In genomic region chr20:37072293-37073196, GRCh38 we compare ENCODE assay signal across 17 cellular contexts. TPM values are rescaled to one million over a fixed set of nuclear protein-coding genes. Genes with fewer than 3 reads are reported as not detected.
A peak's percentile ranks its signal among the peaks of the same experiment; 100 is the strongest.
DNase-seq lines count a peak whose midpoint lies in the region; ATAC-seq and TF ChIP-seq lines count a peak whose summit lies in the region.
"Had no signal": no experiment of that assay in that cellular context is flagged by ENCODE, and none has a peak within 500 bp of the region (broad histone marks: within the 10 kb centered on the region; RNA-seq: fewer than 3 reads in every experiment).

No MANE protein-coding gene starts in this region.

- H2AFZ ChIP-seq in MM.1S (ENCODE audit: low read length) (no peak overlapping the region), GM23248 (no peak overlapping the region)

- H3F3A ChIP-seq in MM.1S (ENCODE audit: insufficient read depth, low read length) (peaks cover 23% of the 10 kb centered on the region), GM23248 (ENCODE audit: insufficient read depth) (no peaks in the 10 kb centered on the region)

- intact Hi-C loops in activated B cell treated with CpG ODN at 0.5 μM for 24 hours (cut with micrococcal nuclease), result no loop called here
- intact Hi-C loops in natural killer cell (cut with micrococcal nuclease), result no loop called here

- peaks cover 72% of the 10 kb centered on the region for H3K36me3 Mint-ChIP-seq in activated T-cell treated with anti-CD3 and anti-CD28 coated beads, Interleukin-2, amount 50 U/mL, for 24 hours (ENCODE audit: low read depth)
- H3K36me3 Mint-ChIP-seq in activated B cell treated with CpG ODN at 0.5 μM for 24 hours (ENCODE audit: low read depth) (peaks cover 31% of the 10 kb centered on the region), natural killer cell (no peaks in the 10 kb centered on the region)

- H3K9me3 Mint-ChIP-seq in activated T-cell treated with anti-CD3 and anti-CD28 coated beads, Interleukin-2, amount 50 U/mL, for 24 hours, result no peaks in the 10 kb centered on the region
- H3K9me3 Mint-ChIP-seq in activated B cell treated with CpG ODN at 0.5 μM for 24 hours (peaks cover 5% of the 10 kb centered on the region), natural killer cell (no peaks in the 10 kb centered on the region)
- H3K9me3 Mint-ChIP-seq: activated T-cell treated with anti-CD3 and anti-CD28 coated beads, Interleukin-2, amount 50 U/mL, for 4 hours had no signal

- H3K36me3 ChIP-seq in MM.1S (replicated peaks; ENCODE audit: insufficient read depth, low read length), result no peaks in the 10 kb centered on the region; the same call in 1 of the 2 replicates
- no peaks in the 10 kb centered on the region for H3K36me3 ChIP-seq in GM23248 (ENCODE audit: low read depth)
- H3K36me3 ChIP-seq: gastrocnemius medialis had no signal

- H3K27me3 Mint-ChIP-seq in activated T-cell treated with anti-CD3 and anti-CD28 coated beads, Interleukin-2, amount 50 U/mL, for 24 hours, result no peaks in the 10 kb centered on the region
- H3K27me3 Mint-ChIP-seq in activated B cell treated with CpG ODN at 0.5 μM for 24 hours, result no peaks in the 10 kb centered on the region
- no peaks in the 10 kb centered on the region for H3K27me3 Mint-ChIP-seq in natural killer cell (ENCODE audit: low read depth in 2 of 2)
- H3K27me3 Mint-ChIP-seq: naive B cell had no signal

- H3K4me3 Mint-ChIP-seq in activated T-cell treated with anti-CD3 and anti-CD28 coated beads, Interleukin-2, amount 50 U/mL, for 24 hours, result no peak overlapping the region
- peak overlapping the region; percentile 35 for H3K4me3 Mint-ChIP-seq in activated B cell treated with CpG ODN at 0.5 μM for 24 hours
- no peak overlapping the region for H3K4me3 Mint-ChIP-seq in natural killer cell
- H3K4me3 Mint-ChIP-seq: activated T-cell treated with anti-CD3 and anti-CD28 coated beads, Interleukin-2, amount 50 U/mL, for 4 hours had no signal

- peaks cover 37% of the 10 kb centered on the region for H3K4me1 Mint-ChIP-seq in activated T-cell treated with anti-CD3 and anti-CD28 coated beads, Interleukin-2, amount 50 U/mL, for 24 hours (ENCODE audit: low read depth)
- H3K4me1 Mint-ChIP-seq in activated B cell treated with CpG ODN at 0.5 μM for 24 hours, result peaks cover 26% of the 10 kb centered on the region
- H3K4me1 Mint-ChIP-seq in natural killer cell, result peaks cover 17 to 24% of the 10 kb centered on the region in 2 donors

- H3K4me2 ChIP-seq in MM.1S (ENCODE audit: low read depth, low read length) (peak overlapping the region; percentile 49), GM23248 (ENCODE audit: unreplicated experiment) (no peak overlapping the region)
- H3K4me2 ChIP-seq: A549 had no signal

- DNase-seq in activated T-cell treated with anti-CD3 and anti-CD28 coated beads, Interleukin-2, amount 50 U/mL, for 24 hours, result no peak
- DNase-seq in activated T-cell treated with anti-CD3 and anti-CD28 coated beads, Interleukin-2, amount 50 U/mL, for 48 hours, result no peak
- DNase-seq in MM.1S, result peak; percentile 49
- DNase-seq in activated B cell treated with CpG ODN at 0.5 μM for 24 hours, result no peak
- no peak for DNase-seq in natural killer cell
- DNase-seq in islet precursor cell, result no peak
- no peak for DNase-seq in GM23248
- DNase-seq: activated T-cell treated with anti-CD3 and anti-CD28 coated beads, Interleukin-2, amount 50 U/mL, for 4 hours; gastrocnemius medialis; naive B cell; NCI-H1048; NCI-H69; psoas muscle had no signal

- WGBS in GM23248 (ENCODE audit: low coverage in 1 of 2, low lambda C conversion rate in 2 of 2, missing lambda C conversion rate in 2 of 2), 2 experiments, result 96% methylated on average over 17 of the region's 17 CpGs

- H3K9me2 ChIP-seq in MM.1S (replicated peaks; ENCODE audit: insufficient read depth, low read length) (no peaks in the 10 kb centered on the region), GM23248 (ENCODE audit: insufficient read depth) (no peaks in the 10 kb centered on the region)

- ATAC-seq in activated B cell treated with CpG ODN at 0.5 μM for 24 hours (ENCODE audit: low read depth), result peak; percentile 16
- no peak for ATAC-seq in natural killer cell
- ATAC-seq in HG03097 (IDR thresholded peaks at IDR 0.05; ENCODE audit: low FRiP score, unreplicated experiment), result no peak
- ATAC-seq: A549, HepG2 had no signal

- CTCF ChIA-PET in activated B cell treated with CpG ODN at 0.5 μM for 24 hours (lab: Charles Lee), result interaction anchor here (1.1 to 1.6 kb wide), 2 partner anchors 9 to 10 kb away, joined by 3 to 4 read pairs; no protein-coding TSS in a partner anchor

- H3K9ac ChIP-seq in MM.1S (ENCODE audit: low read length) (peak overlapping the region; percentile 37; the same call in 1 of the 2 replicates), GM23248 (no peak overlapping the region)

- H3K4me3 ChIP-seq in MM.1S (ENCODE audit: low read length) (peak overlapping the region; percentile 10; the same call in 1 of the 2 replicates), GM23248 (no peak overlapping the region)
- H3K4me3 ChIP-seq: A549, gastrocnemius medialis, lung, psoas muscle had no signal

- H4K20me1 ChIP-seq in MM.1S (ENCODE audit: insufficient read depth, low read length) (peaks cover under 1% of the 10 kb centered on the region; the same call in 1 of the 2 replicates), GM23248 (ENCODE audit: insufficient read depth) (no peaks in the 10 kb centered on the region)

- POLR2A ChIA-PET in activated B cell treated with CpG ODN at 0.5 μM for 24 hours (lab: Charles Lee), result interaction anchor here (0.6 kb wide), 1 partner anchor 1821 kb away, joined by 17 read pairs; no protein-coding TSS in a partner anchor

- H3K27ac Mint-ChIP-seq in activated T-cell treated with anti-CD3 and anti-CD28 coated beads, Interleukin-2, amount 50 U/mL, for 24 hours, result peak overlapping the region; percentile 91
- H3K27ac Mint-ChIP-seq in activated B cell treated with CpG ODN at 0.5 μM for 24 hours, result peak overlapping the region; percentile 73
- peak overlapping the region; percentile 77 to 89 for H3K27ac Mint-ChIP-seq in natural killer cell

- H3K79me2 ChIP-seq in MM.1S (ENCODE audit: low read length), result peaks cover 76% of the 10 kb centered on the region
- H3K79me2 ChIP-seq in GM23248 (ENCODE audit: insufficient read depth), result no peaks in the 10 kb centered on the region

- in situ Hi-C loops in GM23248 (cut with MboI), result no loop called here

- H3K4me1 ChIP-seq in MM.1S (ENCODE audit: low read length) (peaks cover 24% of the 10 kb centered on the region), GM23248 (ENCODE audit: insufficient read depth) (no peaks in the 10 kb centered on the region)
- H3K4me1 ChIP-seq: gastrocnemius medialis, psoas muscle had no signal

- H3K27ac ChIP-seq in MM.1S (ENCODE audit: low read length), result peak overlapping the region; percentile 88
- H3K27ac ChIP-seq in GM23248, result no peak overlapping the region
- H3K27ac ChIP-seq: A549, gastrocnemius medialis, psoas muscle had no signal

- H3K27me3 ChIP-seq in MM.1S (replicated peaks; ENCODE audit: insufficient read depth, low read length) (no peaks in the 10 kb centered on the region), GM23248 (replicated peaks; ENCODE audit: insufficient read depth) (no peaks in the 10 kb centered on the region)
- H3K27me3 ChIP-seq: gastrocnemius medialis had no signal

- TF ChIP-seq CTCF in MM.1S (IDR thresholded peaks at IDR 0.05; ENCODE audit: low read length) (no peak), activated B cell treated with CpG ODN at 0.5 μM for 24 hours (IDR thresholded peaks at IDR 0.05) (no peak), natural killer cell (IDR thresholded peaks at IDR 0.05) (no peak)

- H3K9me3 ChIP-seq in MM.1S (replicated peaks; ENCODE audit: insufficient read depth, low read length) (no peaks in the 10 kb centered on the region), GM23248 (ENCODE audit: low read depth) (no peaks in the 10 kb centered on the region)
- H3K9me3 ChIP-seq: gastrocnemius medialis, psoas muscle had no signal

RNA-seq across cellular contexts. Expression of gene RBL1, which starts 23.3 kb away (rescaled TPM):
- total RNA-seq in activated B cell treated with CpG ODN at 0.5 μM for 24 hours, result 18.6 and 20.4 TPM in 2 replicates
- 10 to 100 TPM; 21.0 to 28.4 (median 22.2) TPM for total RNA-seq in natural killer cell
- 7.0 and 16.6 TPM in 2 replicates for total RNA-seq in GM23248 (2014; rRNA removed; shearing (Covaris generic))
- polyA plus RNA-seq in GM23248 (2016; fragmentation: Nextera tagmentation; extraction: Ambion mirVana), result 4.4 and 5.0 TPM in 2 replicates
